Comparison of ENCODE assay signal across 8 cellular contexts in the genomic region with DNA sequence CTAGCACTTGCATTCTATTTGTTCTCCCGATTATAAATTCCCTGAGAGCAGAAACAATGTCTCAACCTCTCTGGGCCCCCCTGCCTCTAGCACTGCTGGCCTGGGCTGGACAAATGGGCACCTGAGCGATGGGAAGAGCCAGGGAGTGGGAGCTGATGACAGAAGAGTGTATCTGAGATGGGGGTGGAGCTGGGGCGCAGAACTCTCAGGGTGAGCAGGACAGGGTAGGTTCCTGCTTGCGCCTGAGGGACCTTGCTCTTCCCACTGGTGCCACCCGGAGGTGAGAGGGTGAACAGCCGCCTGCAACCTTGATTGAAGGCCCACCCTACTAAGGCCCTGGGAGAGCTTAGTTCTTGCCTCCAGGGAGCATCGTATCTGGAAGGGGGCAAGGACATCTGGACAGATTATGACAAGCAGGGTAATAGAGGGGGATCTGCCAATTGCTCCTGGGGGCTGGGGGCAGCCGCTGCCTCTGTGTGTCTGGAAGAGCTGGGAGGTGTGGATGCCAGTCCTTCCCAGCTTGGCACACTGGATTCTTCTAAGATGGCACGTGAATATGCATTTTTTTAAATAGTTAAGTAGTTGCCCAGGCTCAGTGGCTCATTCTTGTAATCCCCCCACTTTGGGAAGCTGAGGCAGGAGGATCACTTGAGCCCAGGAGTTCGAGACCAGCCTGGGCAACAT. TPM values are rescaled to one million over a fixed set of nuclear protein-coding genes. Genes with fewer than 3 reads are reported as not detected.
DNase-seq lines count a peak whose midpoint lies in the region; ATAC-seq, FAIRE-seq and TF ChIP-seq lines count a peak whose summit lies in the region.

No MANE protein-coding gene starts in this region.

- no peak overlapping the region for H3K9ac ChIP-seq in keratinocyte (ENCODE audit: control insufficient read depth, extremely low read depth, insufficient read depth, low read length)

- no peak overlapping the region for H2AFZ ChIP-seq in keratinocyte (ENCODE audit: control insufficient read depth, low read length)

- H3K27me3 ChIP-seq in keratinocyte (ENCODE audit: control insufficient read depth, extremely low read depth, insufficient read depth, low read length), result no peaks in the 10 kb centered on the region

- in situ Hi-C loops in T47D (cut with HindIII; ENCODE audit: low pct_unique_long_range_greater_than_20kb, low sequenced_read_pairs), result no loop called here

- H4K20me1 ChIP-seq in keratinocyte (ENCODE audit: control insufficient read depth, extremely low read depth, insufficient read depth, low read length), result no peaks in the 10 kb centered on the region

- no peaks in the 10 kb centered on the region for H3K79me2 ChIP-seq in keratinocyte (ENCODE audit: control insufficient read depth, insufficient read depth, low read length)

- H3K36me3 ChIP-seq in keratinocyte (ENCODE audit: control insufficient read depth in 2 of 2, extremely low read depth in 1 of 2, insufficient read depth in 2 of 2, low read length in 2 of 2), result peaks cover 0 to 5% of the 10 kb centered on the region in 2 experiments

- dilution Hi-C loops in keratinocyte (cut with MboI; ENCODE audit: extremely low pct_ligation_motif_present, low sequenced_read_pairs), result no loop called here

- TF ChIP-seq CTCF in RWPE1 (conservative IDR thresholded peaks at IDR 0.05; ENCODE audit: low read depth) (peak; percentile 40), keratinocyte (optimal IDR thresholded peaks at IDR 0.05 in 1 of 3, IDR thresholded peaks at IDR 0.05 in 1 of 3, conservative IDR thresholded peaks at IDR 0.05 in 1 of 3; ENCODE audit: extremely low read depth in 1 of 3, insufficient read depth in 2 of 3, low read length in 3 of 3) (peak; percentile 75 to 87 (median 83))

- no peak for ATAC-seq in HG03469 (IDR thresholded peaks at IDR 0.05; ENCODE audit: unreplicated experiment)

- DNase-seq in activated T-cell treated with anti-CD3 and anti-CD28 coated beads for 24 hours (ENCODE audit: low read depth) (peak; percentile 7), activated T-cell treated with anti-CD3 and anti-CD28 coated beads for 4 hours (no peak), HuH-7.5 (ENCODE audit: low spot score) (peak; percentile 87), RWPE1 (ENCODE audit: low spot score) (peak; percentile 66), T47D (ENCODE audit: low read depth in 1 of 2, low spot score in 1 of 2) (peak; percentile 71 to 75), keratinocyte (ENCODE audit: low read depth, low spot score) (peak; percentile 35)
- peak; percentile 48 for DNase-seq in stimulated activated CD4-positive, alpha-beta T cell treated with anti-CD3 and anti-CD28 coated beads, Interleukin-1b, Interleukin-23, amount 100 ng/mL, for 48 hours

- peak; percentile 74 for FAIRE-seq in keratinocyte (lab: Jason Lieb, UNC)

- H3K4me1 ChIP-seq in keratinocyte (ENCODE audit: control insufficient read depth, extremely low read depth, insufficient read depth, low read length), result no peaks in the 10 kb centered on the region

- no peaks in the 10 kb centered on the region for H3K9me3 ChIP-seq in keratinocyte (ENCODE audit: control insufficient read depth, low read depth, low read length)

- POLR2A ChIA-PET in RWPE1 (lab: Yijun Ruan, JAX; ENCODE audit: low non-redundant PET), result no interaction called here

- H3K9me1 ChIP-seq in keratinocyte (ENCODE audit: control insufficient read depth, extremely low read depth, insufficient read depth, low read length), result no peaks in the 10 kb centered on the region

- H3K27ac ChIP-seq in RWPE1, result no peak overlapping the region
- H3K27ac ChIP-seq in keratinocyte (ENCODE audit: control insufficient read depth, insufficient read depth, low read length), result no peak overlapping the region

- CTCF ChIA-PET in RWPE1 (lab: Yijun Ruan, JAX), result interaction anchor here (0.5 to 1.1 kb wide), 9 partner anchors 9 to 422 kb away, joined by 3 to 6 read pairs (median 4); no protein-coding TSS in a partner anchor

- H3K4me2 ChIP-seq in keratinocyte (ENCODE audit: control insufficient read depth, extremely low read depth, insufficient read depth, low read depth, low read length), result no peak overlapping the region

- no peak overlapping the region for H3K4me3 ChIP-seq in keratinocyte (ENCODE audit: control insufficient read depth in 2 of 3, extremely low read depth in 1 of 3, insufficient read depth in 2 of 3, low read depth in 1 of 3, low read length in 3 of 3)

RNA-seq across cellular contexts. Expression of a gene that starts 43.0 kb away (rescaled TPM):
- 27.5 to 39.5 TPM (median 36.2 TPM) in 3 replicates for polyA plus RNA-seq in keratinocyte
- polyA plus RNA-seq in keratinocyte (2011; ENCODE audit: low read depth), result 8.1 TPM
- polyA plus RNA-seq in keratinocyte (2011; cell fraction: cytosol; rRNA removed), result 16.4 and 18.7 TPM in 2 replicates
- polyA plus RNA-seq in keratinocyte (2011; cell fraction: nucleus; rRNA removed), result 54.8 and 72.2 TPM in 2 replicates
- 9.1 and 32.9 TPM in 2 replicates for polyA plus RNA-seq in keratinocyte (2012; ENCODE audit: low replicate concordance)
- polyA minus RNA-seq in keratinocyte, result 29.9 to 42.2 TPM (median 33.7 TPM) in 3 replicates
- 11.1 TPM for polyA minus RNA-seq in keratinocyte (2011; cell fraction: cytosol; rRNA and poly(A)+ RNA removed)
- polyA minus RNA-seq in keratinocyte (2011; cell fraction: nucleus; rRNA and poly(A)+ RNA removed), result 25.3 and 39.2 TPM in 2 replicates
